In the genomic region with DNA sequence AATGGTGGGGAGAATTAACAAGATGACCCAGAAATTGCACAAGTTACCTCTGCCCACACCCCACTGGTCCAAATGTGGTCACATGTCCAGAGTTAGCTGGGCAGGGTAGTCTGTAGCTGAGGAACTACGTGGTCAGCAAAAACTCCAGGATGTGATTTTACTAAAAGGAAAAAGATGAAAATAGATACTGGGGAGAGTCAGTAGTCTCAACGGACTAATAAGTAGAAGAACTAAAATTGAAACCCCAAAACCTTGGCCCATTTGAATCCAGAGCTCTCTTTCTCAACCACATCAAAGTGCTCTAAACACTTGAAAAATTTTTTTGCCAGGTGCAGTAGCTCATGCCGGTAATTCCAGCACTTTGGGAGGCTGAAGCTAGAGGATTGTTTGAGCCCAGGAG, we compare ENCODE assay signal across 24 cellular contexts.
"Had no signal": no experiment of that assay in that cellular context is flagged by ENCODE, and none has a peak within 500 bp of the region (broad histone marks: within the 10 kb centered on the region; RNA-seq: fewer than 3 reads in every experiment).

No MANE protein-coding gene starts in this region.

- ATAC-seq: activated CD4-positive, alpha-beta T cell treated with anti-CD3 and anti-CD28 coated beads for 36 hours; left lung; naive thymus-derived CD4-positive, alpha-beta T cell had no signal

- DNase-seq: activated CD4-positive, alpha-beta T cell treated with anti-CD3 and anti-CD28 coated beads for 36 hours; activated CD4-positive, alpha-beta T cell treated with anti-CD3 and anti-CD28 coated beads, Interleukin-2, amount 50 U/mL, for 48 hours; activated CD8-positive, alpha-beta memory T cell treated with anti-CD3 and anti-CD28 coated beads, Interleukin-2, amount 50 U/mL, for 48 hours; activated effector memory CD4-positive, alpha-beta T cell treated with Interleukin-2 at 50 U/mL for 16 hours; activated naive CD4-positive, alpha-beta T cell treated with anti-CD3 and anti-CD28 coated beads, Interleukin-2, amount 10 ng/mL, durations not matched to agents 7 days and 5 days; activated T-cell treated with anti-CD3 and anti-CD28 coated beads, Interleukin-2, amount 50 U/mL, for 48 hours; anterior cingulate cortex; caudate nucleus; effector CD4-positive, alpha-beta T cell; foreskin fibroblast; left lung; naive thymus-derived CD4-positive, alpha-beta T cell; occipital lobe; stimulated activated CD4-positive, alpha-beta T cell treated with anti-CD3 and anti-CD28 coated beads, Interleukin-2, amount 100 ng/mL, for 48 hours; stimulated activated CD8-positive, alpha-beta memory T cell treated with anti-CD3 and anti-CD28 coated beads, Interleukin-4, amount 100 ng/mL, for 48 hours; stimulated activated naive CD4-positive, alpha-beta T cell had no signal

- H3K9me3 ChIP-seq: left lung, thoracic aorta, vagina had no signal

- H3K27ac ChIP-seq: left lung, thoracic aorta, vagina had no signal

- H3K4me3 Mint-ChIP-seq: activated CD4-positive, alpha-beta T cell treated with anti-CD3 and anti-CD28 coated beads for 36 hours; activated naive CD4-positive, alpha-beta T cell treated with anti-CD3 and anti-CD28 coated beads, Interleukin-2, amount 10 ng/mL, durations not matched to agents 7 days and 5 days; brain; dendritic cell treated with granulocyte-macrophage colony-stimulating factor and Interleukin-4, amounts not matched to agents 40 ng/mL and 50 ng/mL, for 4 days; naive thymus-derived CD4-positive, alpha-beta T cell; neural crest cell; type B pancreatic cell had no signal

- H3K27ac Mint-ChIP-seq: activated CD4-positive, alpha-beta T cell treated with anti-CD3 and anti-CD28 coated beads for 36 hours; brain; dendritic cell treated with granulocyte-macrophage colony-stimulating factor and Interleukin-4, amounts not matched to agents 40 ng/mL and 50 ng/mL, for 4 days; type B pancreatic cell had no signal

- H3K4me1 ChIP-seq: left lung, vagina had no signal

- H3K36me3 Mint-ChIP-seq: activated naive CD4-positive, alpha-beta T cell treated with anti-CD3 and anti-CD28 coated beads, Interleukin-2, amount 10 ng/mL, durations not matched to agents 7 days and 5 days; brain; naive thymus-derived CD4-positive, alpha-beta T cell; type B pancreatic cell had no signal

- H3K4me1 Mint-ChIP-seq: brain, neural crest cell had no signal

- FAIRE-seq: endometrium had no signal

- H3K4me3 ChIP-seq: left lung, lung, thoracic aorta, vagina had no signal

- H3K27me3 Mint-ChIP-seq: activated CD4-positive, alpha-beta T cell treated with anti-CD3 and anti-CD28 coated beads for 36 hours; activated naive CD4-positive, alpha-beta T cell treated with anti-CD3 and anti-CD28 coated beads, Interleukin-2, amount 10 ng/mL, durations not matched to agents 7 days and 5 days; brain; dendritic cell treated with granulocyte-macrophage colony-stimulating factor and Interleukin-4, amounts not matched to agents 40 ng/mL and 50 ng/mL, for 4 days; naive thymus-derived CD4-positive, alpha-beta T cell; type B pancreatic cell had no signal

- H3K27me3 ChIP-seq: left lung, vagina had no signal

- H3K36me3 ChIP-seq: left lung, thoracic aorta, vagina had no signal
